Comparison of ENCODE assay signal across 8 cellular contexts in the genomic region with DNA sequence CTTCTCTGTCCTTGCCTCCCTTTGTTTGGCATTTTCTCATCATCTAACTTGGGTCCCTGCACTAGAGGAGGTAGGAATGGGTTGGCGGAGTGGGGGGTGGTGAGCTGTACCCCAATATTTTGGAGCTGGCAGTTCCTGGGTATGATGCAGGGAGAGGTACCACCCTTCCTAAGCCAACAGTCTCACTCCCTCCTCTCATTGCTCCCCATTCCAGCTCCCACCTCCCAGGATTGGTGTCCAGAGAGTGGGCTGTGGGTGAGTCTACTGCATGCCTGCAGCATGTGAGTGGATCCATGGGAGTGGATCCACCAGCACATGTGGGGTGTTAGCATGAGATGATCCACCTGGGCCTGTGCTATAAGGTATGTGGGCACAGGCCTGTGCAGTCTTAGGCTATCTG. TPM values are rescaled to one million over a fixed set of nuclear protein-coding genes. Genes with fewer than 3 reads are reported as not detected.
"Had no signal": no experiment of that assay in that cellular context is flagged by ENCODE, and none has a peak within 500 bp of the region (broad histone marks: within the 10 kb centered on the region; RNA-seq: fewer than 3 reads in every experiment).

No MANE protein-coding gene starts in this region.

- H3K9me3 Mint-ChIP-seq: HFFc6, IgD-negative memory B cell had no signal

- H3K9me3 ChIP-seq: HAP-1 had no signal

- H3K27me3 Mint-ChIP-seq: IgD-negative memory B cell had no signal

- H3K4me3 Mint-ChIP-seq: HFFc6, IgD-negative memory B cell had no signal

- H3K4me1 Mint-ChIP-seq: IgD-negative memory B cell had no signal

- H3K27ac ChIP-seq: HL-60 had no signal

- H3K4me3 ChIP-seq: HAP-1 had no signal

- DNase-seq: GOT3, H7, HFFc6 had no signal

- H3K27ac Mint-ChIP-seq: HFFc6 had no signal

- H3K4me1 ChIP-seq: HAP-1 had no signal

RNA-seq across cellular contexts. Expression of gene DNAI1, which starts 59.7 kb away (rescaled TPM):
- total RNA-seq: HepG2, HFFc6, HT1080 had no signal
- polyA plus RNA-seq: HepG2, IgD-negative memory B cell had no signal
